24 cellular contexts compared by ENCODE assay signal in the genomic region with DNA sequence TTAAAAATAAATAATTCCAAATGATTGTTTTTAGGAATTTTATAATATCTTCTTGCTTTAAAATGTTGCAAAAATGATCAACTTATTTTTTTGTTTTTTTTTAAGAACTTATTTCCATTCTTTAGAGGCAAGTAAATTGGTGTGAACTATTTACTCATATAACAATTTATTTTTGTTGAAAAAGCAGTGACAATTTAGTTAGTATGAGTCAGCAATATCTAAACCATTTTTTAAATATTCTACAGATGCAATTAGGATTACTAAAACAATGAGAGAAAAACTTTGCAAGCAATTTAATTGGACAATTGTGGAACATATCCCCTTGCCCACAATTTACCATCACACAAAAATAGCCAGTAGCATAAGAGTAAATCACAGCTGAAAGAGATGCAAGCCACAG.
DNase-seq lines count a peak whose midpoint lies in the region; ATAC-seq, FAIRE-seq and TF ChIP-seq lines count a peak whose summit lies in the region.
"Had no signal": no experiment of that assay in that cellular context is flagged by ENCODE, and none has a peak within 500 bp of the region (broad histone marks: within the 10 kb centered on the region; RNA-seq: fewer than 3 reads in every experiment).

No MANE protein-coding gene starts in this region.

- H3K4me2 ChIP-seq in HepG2 (ENCODE audit: low read depth, low read length) (no peak overlapping the region), K562 (ENCODE audit: insufficient read depth, low read length) (no peak overlapping the region)
- H3K4me2 ChIP-seq: BLaER1 had no signal

- TF ChIP-seq RAD21 in HepG2 (CRISPR knock-in tag; IDR thresholded peaks at IDR 0.05): no peak
- TF ChIP-seq RAD21 in K562 (CRISPR knock-in tag; conservative IDR thresholded peaks at IDR 0.05 in 1 of 2, IDR thresholded peaks at IDR 0.05 in 1 of 2): no peak

- H3K9me3 ChIP-seq in HepG2 (ENCODE audit: low read length): peaks cover 64% of the 10 kb centered on the region
- H3K9me3 ChIP-seq in right lobe of liver: no peaks in the 10 kb centered on the region
- H3K9me3 ChIP-seq in K562 (replicated peaks; ENCODE audit: control insufficient read depth, insufficient read depth, low read depth, low read length): no peaks in the 10 kb centered on the region
- H3K9me3 ChIP-seq: BE2C, BLaER1 had no signal

- FAIRE-seq in HepG2 (lab: Jason Lieb, UNC) (no peak), K562 (lab: Jason Lieb, UNC) (no peak)
- FAIRE-seq: GM12878, GM12892, GM18507 had no signal

- TF ChIP-seq CTCF in HepG2 (CRISPR knock-in tag; IDR thresholded peaks at IDR 0.05): no peak
- no peak for TF ChIP-seq CTCF in right lobe of liver (IDR thresholded peaks at IDR 0.05)
- TF ChIP-seq CTCF in K562 (IDR thresholded peaks at IDR 0.05 in 2 of 3, conservative IDR thresholded peaks at IDR 0.05 in 1 of 3; ENCODE audit: insufficient read depth in 2 of 3, low read depth in 1 of 3, low read length in 3 of 3): no peak

- H4K20me1 ChIP-seq in HepG2 (ENCODE audit: insufficient read depth, low read length) (no peaks in the 10 kb centered on the region), K562 (replicated peaks; ENCODE audit: control insufficient read depth, insufficient read depth, low read length) (no peaks in the 10 kb centered on the region)
- H4K20me1 ChIP-seq: BLaER1 had no signal

- TF ChIP-seq EP300 in HepG2 (IDR thresholded peaks at IDR 0.05; ENCODE audit: low read depth in 2 of 2, low read length in 2 of 2): no peak
- no peak for TF ChIP-seq EP300 in HepG2 (CRISPR knock-in tag; IDR thresholded peaks at IDR 0.05; ENCODE audit: borderline replicate concordance)
- no peak for TF ChIP-seq EP300 in K562 (IDR thresholded peaks at IDR 0.05; ENCODE audit: low read length)

- in situ Hi-C loops in HepG2 (cut with HindIII; ENCODE audit: extremely low pct_ligation_motif_present, low pct_unique_long_range_greater_than_20kb) (no loop called here), K562 (cut with MboI) (no loop called here)

- DNase-seq in HepG2 (ENCODE audit: low spot score): no peak
- no peak for DNase-seq in right lobe of liver
- no peak for DNase-seq in K562 (ENCODE audit: extremely low read depth in 1 of 4, low spot score in 3 of 4)
- no peak for DNase-seq in RPMI8226
- DNase-seq: ACHN; BE2C; C1 segment of cervical spinal cord; CD4-positive, alpha-beta memory T cell; CD4-positive, CD25-positive, alpha-beta regulatory T cell; CD8-positive, alpha-beta memory T cell; COR-L47; DMS 273 treated with DMSO at 0.1 percent for 48 hours; DMS153; DMS53; DMS79; DND-41; EL; GDM1 had no signal

- H3K4me1 ChIP-seq in HepG2 (ENCODE audit: insufficient read depth, low read length) (no peaks in the 10 kb centered on the region), right lobe of liver (no peaks in the 10 kb centered on the region), K562 (replicated peaks in 1 of 2; ENCODE audit: control insufficient read depth in 2 of 2, insufficient read depth in 2 of 2, low read length in 2 of 2) (no peaks in the 10 kb centered on the region)
- H3K4me1 ChIP-seq: BE2C, BLaER1 had no signal

- CTCF ChIA-PET in HepG2 (lab: Yijun Ruan, JAX; ENCODE audit: low intra/inter-chr PET ratio, low total read pairs): no interaction called here
- CTCF ChIA-PET in K562 (lab: Yijun Ruan, JAX; ENCODE audit: low intra/inter-chr PET ratio): no interaction called here

- H3K27ac ChIP-seq in HepG2 (ENCODE audit: extremely low read length, insufficient read depth, low read length) (no peak overlapping the region), right lobe of liver (no peak overlapping the region), K562 (ENCODE audit: extremely low read depth, low read depth, low read length) (no peak overlapping the region)
- H3K27ac ChIP-seq: 22Rv1, BLaER1 had no signal

- ATAC-seq in HepG2 (no peak), right lobe of liver (no peak), K562 (no peak), HG03045 (IDR thresholded peaks at IDR 0.05; ENCODE audit: unreplicated experiment) (no peak)
- ATAC-seq: GM12878 had no signal

- no peaks in the 10 kb centered on the region for H3K79me2 ChIP-seq in HepG2 (ENCODE audit: insufficient read depth, low read length)
- no peaks in the 10 kb centered on the region for H3K79me2 ChIP-seq in K562 (ENCODE audit: control insufficient read depth, insufficient read depth, low read length)

- POLR2A ChIA-PET in HepG2 (lab: Yijun Ruan, JAX) (no interaction called here), K562 (lab: Yijun Ruan, JAX) (no interaction called here)

- intact Hi-C loops in HepG2 (cut with micrococcal nuclease; ENCODE audit: unreplicated experiment) (no loop called here), right lobe of liver (cut with DNase I) (no loop called here), K562 (cut with micrococcal nuclease) (no loop called here)

- H2AFZ ChIP-seq in HepG2 (ENCODE audit: low read length): no peak overlapping the region
- H2AFZ ChIP-seq in K562 (ENCODE audit: low read depth, low read length): no peak overlapping the region

- no peak overlapping the region for H3K4me3 ChIP-seq in HepG2 (replicated peaks in 1 of 3; ENCODE audit: insufficient read depth in 1 of 3, low read depth in 2 of 3, low read length in 3 of 3)
- H3K4me3 ChIP-seq in right lobe of liver: no peak overlapping the region
- no peak overlapping the region for H3K4me3 ChIP-seq in K562
- H3K4me3 ChIP-seq: BLaER1, GM12878 had no signal

- no peaks in the 10 kb centered on the region for H3K9me1 ChIP-seq in K562 (ENCODE audit: control insufficient read depth, insufficient read depth, low read length)

- no peak for TF ChIP-seq POLR2A in HepG2 (IDR thresholded peaks at IDR 0.05; ENCODE audit: insufficient read depth in 1 of 2, low read depth in 2 of 2, low read length in 2 of 2)
- TF ChIP-seq POLR2A in right lobe of liver (IDR thresholded peaks at IDR 0.05): no peak
- TF ChIP-seq POLR2A in K562 (conservative IDR thresholded peaks at IDR 0.05): no peak

- H3K9ac ChIP-seq in HepG2 (ENCODE audit: insufficient read depth, low read depth, low read length) (no peak overlapping the region), K562 (ENCODE audit: insufficient read depth in 1 of 2, low read depth in 2 of 2, low read length in 2 of 2) (no peak overlapping the region)
- H3K9ac ChIP-seq: BLaER1 had no signal

- H3K27me3 ChIP-seq in HepG2 (ENCODE audit: control insufficient read depth in 1 of 2, insufficient read depth in 2 of 2, low read length in 2 of 2) (no peaks in the 10 kb centered on the region), right lobe of liver (no peaks in the 10 kb centered on the region), K562 (ENCODE audit: control insufficient read depth in 2 of 2, insufficient read depth in 2 of 2, low read length in 2 of 2) (no peaks in the 10 kb centered on the region)
- H3K27me3 ChIP-seq: BE2C, BLaER1 had no signal

- H3K36me3 ChIP-seq in HepG2 (replicated peaks in 1 of 2; ENCODE audit: control insufficient read depth in 1 of 2, insufficient read depth in 2 of 2, low read length in 2 of 2): no peaks in the 10 kb centered on the region
- H3K36me3 ChIP-seq in right lobe of liver: no peaks in the 10 kb centered on the region
- no peaks in the 10 kb centered on the region for H3K36me3 ChIP-seq in K562 (ENCODE audit: control insufficient read depth, insufficient read depth, low read length)
- H3K36me3 ChIP-seq: BE2C, BLaER1 had no signal

- BruUV-seq in HepG2 (replicated peaks; lab: Mats Ljungman, UMichigan) (no TSS peak), K562 (replicated peaks; lab: Mats Ljungman, UMichigan) (no TSS peak)

TF ChIP-seq in HepG2, 621 proteins besides CTCF, POLR2A, EP300 and RAD21 (continues in another document):
- TF ChIP-seq ETV6 (CRISPR knock-in tag; conservative IDR thresholded peaks at IDR 0.05): no peak
- 0 out of 2 replicates have a peak, but pooled peaks have one; percentile 10 for TF ChIP-seq NFE2L2 (IDR thresholded peaks at IDR 0.05; ENCODE audit: low read length)
- TF ChIP-seq ZSCAN30 (CRISPR knock-in tag; IDR thresholded peaks at IDR 0.05): no peak
- TF ChIP-seq, protein P1, sequence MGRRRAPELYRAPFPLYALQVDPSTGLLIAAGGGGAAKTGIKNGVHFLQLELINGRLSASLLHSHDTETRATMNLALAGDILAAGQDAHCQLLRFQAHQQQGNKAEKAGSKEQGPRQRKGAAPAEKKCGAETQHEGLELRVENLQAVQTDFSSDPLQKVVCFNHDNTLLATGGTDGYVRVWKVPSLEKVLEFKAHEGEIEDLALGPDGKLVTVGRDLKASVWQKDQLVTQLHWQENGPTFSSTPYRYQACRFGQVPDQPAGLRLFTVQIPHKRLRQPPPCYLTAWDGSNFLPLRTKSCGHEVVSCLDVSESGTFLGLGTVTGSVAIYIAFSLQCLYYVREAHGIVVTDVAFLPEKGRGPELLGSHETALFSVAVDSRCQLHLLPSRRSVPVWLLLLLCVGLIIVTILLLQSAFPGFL (CRISPR knock-in tag; IDR thresholded peaks at IDR 0.05): no peak
- no peak for TF ChIP-seq GATAD1 (CRISPR knock-in tag; IDR thresholded peaks at IDR 0.05)
- no peak for TF ChIP-seq ZNF737 (CRISPR knock-in tag; IDR thresholded peaks at IDR 0.05; ENCODE audit: borderline replicate concordance)
- no peak for TF ChIP-seq ZFYVE20 (CRISPR knock-in tag; IDR thresholded peaks at IDR 0.05; ENCODE audit: borderline replicate concordance, low read depth)
- TF ChIP-seq YEATS2 (CRISPR knock-in tag; IDR thresholded peaks at IDR 0.05; ENCODE audit: borderline replicate concordance): no peak

TF ChIP-seq in K562, 482 proteins besides CTCF, POLR2A, EP300 and RAD21:
- TF ChIP-seq MAFG (tag; conservative IDR thresholded peaks at IDR 0.05): 0 out of 2 replicates have a peak, but pooled peaks have one; percentile 17
- TF ChIP-seq KHSRP (IDR thresholded peaks at IDR 0.05): no peak
